Comparison of ENCODE assay signal across 1 cellular context in the genomic region with DNA sequence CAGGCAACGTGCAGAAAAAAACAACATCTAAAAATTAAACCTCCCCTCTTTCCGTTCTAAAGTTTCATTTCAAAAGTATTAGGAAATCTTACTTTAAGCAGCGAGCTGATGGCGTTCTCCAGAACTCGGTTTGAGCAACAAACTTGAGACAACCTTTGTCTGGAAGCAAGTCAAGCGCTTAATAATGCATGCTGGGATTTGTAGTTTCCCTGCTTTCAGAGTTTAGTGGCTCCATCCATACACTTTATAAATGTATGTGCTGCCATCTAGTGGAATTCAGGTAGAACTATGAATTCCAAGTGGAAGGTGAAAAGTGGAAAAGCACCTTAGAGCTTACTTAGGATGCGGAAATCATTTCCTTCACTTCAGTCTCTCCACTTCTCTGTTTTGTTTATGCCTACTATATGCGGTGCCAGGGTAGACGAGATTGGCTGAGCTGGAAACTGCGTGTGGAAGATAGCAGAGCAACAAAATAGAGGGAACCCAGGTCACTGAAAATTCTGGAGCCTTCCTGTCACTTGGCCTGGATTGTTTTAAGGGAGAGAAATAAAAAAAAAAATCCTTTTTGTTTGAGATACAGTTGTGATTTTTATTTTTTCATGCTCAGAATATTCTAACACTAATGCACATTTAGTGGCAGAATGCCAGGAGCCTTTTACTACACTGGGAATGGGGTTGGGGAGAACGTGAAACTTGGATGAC.
A peak's percentile ranks its signal among the peaks of the same experiment; 100 is the strongest.
TF ChIP-seq lines count a peak whose summit lies in the region.

A gene (minus strand): TSS at position 144 of the 702 bp plus-strand sequence. CDS start 3,580 bp downstream, outside the sequence.

TF ChIP-seq in K562, 482 proteins besides CTCF, POLR2A, EP300 and RAD21 (continued from another document):
- TF ChIP-seq, protein P1, sequence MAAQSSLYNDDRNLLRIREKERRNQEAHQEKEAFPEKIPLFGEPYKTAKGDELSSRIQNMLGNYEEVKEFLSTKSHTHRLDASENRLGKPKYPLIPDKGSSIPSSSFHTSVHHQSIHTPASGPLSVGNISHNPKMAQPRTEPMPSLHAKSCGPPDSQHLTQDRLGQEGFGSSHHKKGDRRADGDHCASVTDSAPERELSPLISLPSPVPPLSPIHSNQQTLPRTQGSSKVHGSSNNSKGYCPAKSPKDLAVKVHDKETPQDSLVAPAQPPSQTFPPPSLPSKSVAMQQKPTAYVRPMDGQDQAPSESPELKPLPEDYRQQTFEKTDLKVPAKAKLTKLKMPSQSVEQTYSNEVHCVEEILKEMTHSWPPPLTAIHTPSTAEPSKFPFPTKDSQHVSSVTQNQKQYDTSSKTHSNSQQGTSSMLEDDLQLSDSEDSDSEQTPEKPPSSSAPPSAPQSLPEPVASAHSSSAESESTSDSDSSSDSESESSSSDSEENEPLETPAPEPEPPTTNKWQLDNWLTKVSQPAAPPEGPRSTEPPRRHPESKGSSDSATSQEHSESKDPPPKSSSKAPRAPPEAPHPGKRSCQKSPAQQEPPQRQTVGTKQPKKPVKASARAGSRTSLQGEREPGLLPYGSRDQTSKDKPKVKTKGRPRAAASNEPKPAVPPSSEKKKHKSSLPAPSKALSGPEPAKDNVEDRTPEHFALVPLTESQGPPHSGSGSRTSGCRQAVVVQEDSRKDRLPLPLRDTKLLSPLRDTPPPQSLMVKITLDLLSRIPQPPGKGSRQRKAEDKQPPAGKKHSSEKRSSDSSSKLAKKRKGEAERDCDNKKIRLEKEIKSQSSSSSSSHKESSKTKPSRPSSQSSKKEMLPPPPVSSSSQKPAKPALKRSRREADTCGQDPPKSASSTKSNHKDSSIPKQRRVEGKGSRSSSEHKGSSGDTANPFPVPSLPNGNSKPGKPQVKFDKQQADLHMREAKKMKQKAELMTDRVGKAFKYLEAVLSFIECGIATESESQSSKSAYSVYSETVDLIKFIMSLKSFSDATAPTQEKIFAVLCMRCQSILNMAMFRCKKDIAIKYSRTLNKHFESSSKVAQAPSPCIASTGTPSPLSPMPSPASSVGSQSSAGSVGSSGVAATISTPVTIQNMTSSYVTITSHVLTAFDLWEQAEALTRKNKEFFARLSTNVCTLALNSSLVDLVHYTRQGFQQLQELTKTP (IDR thresholded peaks at IDR 0.05; ENCODE audit: low read depth in 1 of 2, partially characterized antibody in 2 of 2), result peak in 1 of 2 experiments; percentile 85
- TF ChIP-seq ZNF584 (CRISPR knock-in tag; IDR thresholded peaks at IDR 0.05; ENCODE audit: low read depth) (no peak), SIX5 (IDR thresholded peaks at IDR 0.05; ENCODE audit: borderline replicate concordance in 1 of 2, insufficient read depth in 1 of 2, low read depth in 1 of 2, low read length in 2 of 2) (peak; percentile 58 to 76), PHF20 (IDR thresholded peaks at IDR 0.05; ENCODE audit: partially characterized antibody) (no peak), GABPB1 (CRISPR knock-in tag; IDR thresholded peaks at IDR 0.05) (peak; percentile 26; the same call in 1 of the 2 replicates), ZZZ3 (IDR thresholded peaks at IDR 0.05) (no peak), KDM5B (IDR thresholded peaks at IDR 0.05; ENCODE audit: insufficient replicate concordance, low read depth, low read length) (no peak), RB1 (IDR thresholded peaks at IDR 0.05; ENCODE audit: low read depth) (no peak), ZFPM2 (CRISPR knock-in tag; IDR thresholded peaks at IDR 0.05) (no peak), ZNF274 (IDR thresholded peaks at IDR 0.05; ENCODE audit: borderline replicate concordance, low read depth, low read length) (no peak), TAF15 (IDR thresholded peaks at IDR 0.05; ENCODE audit: low read depth, low read length) (no peak), ZNF695 (CRISPR knock-in tag; IDR thresholded peaks at IDR 0.05) (no peak), TEAD4 (IDR thresholded peaks at IDR 0.05; ENCODE audit: low read length) (peak; percentile 71), TEAD4 (CRISPR knock-in tag; IDR thresholded peaks at IDR 0.05; ENCODE audit: borderline replicate concordance) (no peak), U2AF2 (optimal IDR thresholded peaks at IDR 0.05; ENCODE audit: low read depth, low read length) (no peak), ZNF75A (CRISPR knock-in tag; IDR thresholded peaks at IDR 0.05) (no peak), ZKSCAN3 (CRISPR knock-in tag; IDR thresholded peaks at IDR 0.05) (no peak), YY1 (IDR thresholded peaks at IDR 0.05; ENCODE audit: borderline replicate concordance in 1 of 3, control insufficient read depth in 1 of 3, extremely low read depth in 1 of 3, insufficient read depth in 3 of 3, insufficient read length in 1 of 3, insufficient replicate concordance in 2 of 3, low read depth in 1 of 3, low read length in 2 of 3) (peak in 2 of 3 experiments; percentile 29 to 42), RBM22 (IDR thresholded peaks at IDR 0.05; ENCODE audit: low read depth, low read length, poor library complexity, severe bottlenecking) (no peak), SMC3 (conservative IDR thresholded peaks at IDR 0.05; ENCODE audit: insufficient read depth, low read depth, low read length) (peak; percentile 57), HCFC1 (IDR thresholded peaks at IDR 0.05; ENCODE audit: low read depth, low read length) (peak; percentile 93), ZKSCAN8 (CRISPR knock-in tag; IDR thresholded peaks at IDR 0.05) (no peak), CHD2 (IDR thresholded peaks at IDR 0.05; ENCODE audit: low read depth, low read length) (no peak), CEBPB (tag; IDR thresholded peaks at IDR 0.05) (peak; percentile 67), TFAM (CRISPR knock-in tag; conservative IDR thresholded peaks at IDR 0.05) (no peak), ZNF644 (tag; IDR thresholded peaks at IDR 0.05; ENCODE audit: low read depth) (no peak), MCM7 (IDR thresholded peaks at IDR 0.05) (no peak), NELFE (IDR thresholded peaks at IDR 0.05; ENCODE audit: insufficient read depth, insufficient read length) (no peak), ZNF263 (CRISPR knock-in tag; IDR thresholded peaks at IDR 0.05; ENCODE audit: borderline replicate concordance) (no peak), TBL1XR1 (IDR thresholded peaks at IDR 0.05; ENCODE audit: low read length in 2 of 2) (no peak), TEAD1 (CRISPR knock-in tag; IDR thresholded peaks at IDR 0.05) (peak in 1 of 2 experiments; percentile 82; a peak in 2 of 4 replicates), SIRT6 (IDR thresholded peaks at IDR 0.05; ENCODE audit: low read depth, low read length) (no peak), MAZ (CRISPR knock-in tag; conservative IDR thresholded peaks at IDR 0.05 in 1 of 2, IDR thresholded peaks at IDR 0.05 in 1 of 2) (peak in 1 of 2 experiments; percentile 33; a peak in 1 of 4 replicates)
- TF ChIP-seq, protein P2, sequence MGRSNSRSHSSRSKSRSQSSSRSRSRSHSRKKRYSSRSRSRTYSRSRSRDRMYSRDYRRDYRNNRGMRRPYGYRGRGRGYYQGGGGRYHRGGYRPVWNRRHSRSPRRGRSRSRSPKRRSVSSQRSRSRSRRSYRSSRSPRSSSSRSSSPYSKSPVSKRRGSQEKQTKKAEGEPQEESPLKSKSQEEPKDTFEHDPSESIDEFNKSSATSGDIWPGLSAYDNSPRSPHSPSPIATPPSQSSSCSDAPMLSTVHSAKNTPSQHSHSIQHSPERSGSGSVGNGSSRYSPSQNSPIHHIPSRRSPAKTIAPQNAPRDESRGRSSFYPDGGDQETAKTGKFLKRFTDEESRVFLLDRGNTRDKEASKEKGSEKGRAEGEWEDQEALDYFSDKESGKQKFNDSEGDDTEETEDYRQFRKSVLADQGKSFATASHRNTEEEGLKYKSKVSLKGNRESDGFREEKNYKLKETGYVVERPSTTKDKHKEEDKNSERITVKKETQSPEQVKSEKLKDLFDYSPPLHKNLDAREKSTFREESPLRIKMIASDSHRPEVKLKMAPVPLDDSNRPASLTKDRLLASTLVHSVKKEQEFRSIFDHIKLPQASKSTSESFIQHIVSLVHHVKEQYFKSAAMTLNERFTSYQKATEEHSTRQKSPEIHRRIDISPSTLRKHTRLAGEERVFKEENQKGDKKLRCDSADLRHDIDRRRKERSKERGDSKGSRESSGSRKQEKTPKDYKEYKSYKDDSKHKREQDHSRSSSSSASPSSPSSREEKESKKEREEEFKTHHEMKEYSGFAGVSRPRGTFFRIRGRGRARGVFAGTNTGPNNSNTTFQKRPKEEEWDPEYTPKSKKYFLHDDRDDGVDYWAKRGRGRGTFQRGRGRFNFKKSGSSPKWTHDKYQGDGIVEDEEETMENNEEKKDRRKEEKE (IDR thresholded peaks at IDR 0.05; ENCODE audit: borderline replicate concordance in 1 of 2, control insufficient read depth in 1 of 2, low read depth in 2 of 2, low read length in 1 of 2), result no peak
- TF ChIP-seq, protein P3, sequence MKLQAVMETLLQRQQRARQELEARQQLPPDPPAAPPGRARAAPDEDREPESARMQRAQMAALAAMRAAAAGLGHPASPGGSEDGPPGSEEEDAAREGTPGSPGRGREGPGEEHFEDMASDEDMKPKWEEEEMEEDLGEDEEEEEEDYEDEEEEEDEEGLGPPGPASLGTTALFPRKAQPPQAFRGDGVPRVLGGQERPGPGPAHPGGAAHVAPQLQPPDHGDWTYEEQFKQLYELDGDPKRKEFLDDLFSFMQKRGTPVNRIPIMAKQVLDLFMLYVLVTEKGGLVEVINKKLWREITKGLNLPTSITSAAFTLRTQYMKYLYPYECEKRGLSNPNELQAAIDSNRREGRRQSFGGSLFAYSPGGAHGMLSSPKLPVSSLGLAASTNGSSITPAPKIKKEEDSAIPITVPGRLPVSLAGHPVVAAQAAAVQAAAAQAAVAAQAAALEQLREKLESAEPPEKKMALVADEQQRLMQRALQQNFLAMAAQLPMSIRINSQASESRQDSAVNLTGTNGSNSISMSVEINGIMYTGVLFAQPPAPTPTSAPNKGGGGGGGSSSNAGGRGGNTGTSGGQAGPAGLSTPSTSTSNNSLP (IDR thresholded peaks at IDR 0.05; ENCODE audit: borderline replicate concordance, low read depth, low read length), result peak; percentile 78; the same call in 1 of the 2 replicates
- TF ChIP-seq, protein P4, sequence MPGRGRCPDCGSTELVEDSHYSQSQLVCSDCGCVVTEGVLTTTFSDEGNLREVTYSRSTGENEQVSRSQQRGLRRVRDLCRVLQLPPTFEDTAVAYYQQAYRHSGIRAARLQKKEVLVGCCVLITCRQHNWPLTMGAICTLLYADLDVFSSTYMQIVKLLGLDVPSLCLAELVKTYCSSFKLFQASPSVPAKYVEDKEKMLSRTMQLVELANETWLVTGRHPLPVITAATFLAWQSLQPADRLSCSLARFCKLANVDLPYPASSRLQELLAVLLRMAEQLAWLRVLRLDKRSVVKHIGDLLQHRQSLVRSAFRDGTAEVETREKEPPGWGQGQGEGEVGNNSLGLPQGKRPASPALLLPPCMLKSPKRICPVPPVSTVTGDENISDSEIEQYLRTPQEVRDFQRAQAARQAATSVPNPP (IDR thresholded peaks at IDR 0.05; ENCODE audit: borderline replicate concordance, insufficient read depth, insufficient read length), result no peak
- TF ChIP-seq, protein P5, sequence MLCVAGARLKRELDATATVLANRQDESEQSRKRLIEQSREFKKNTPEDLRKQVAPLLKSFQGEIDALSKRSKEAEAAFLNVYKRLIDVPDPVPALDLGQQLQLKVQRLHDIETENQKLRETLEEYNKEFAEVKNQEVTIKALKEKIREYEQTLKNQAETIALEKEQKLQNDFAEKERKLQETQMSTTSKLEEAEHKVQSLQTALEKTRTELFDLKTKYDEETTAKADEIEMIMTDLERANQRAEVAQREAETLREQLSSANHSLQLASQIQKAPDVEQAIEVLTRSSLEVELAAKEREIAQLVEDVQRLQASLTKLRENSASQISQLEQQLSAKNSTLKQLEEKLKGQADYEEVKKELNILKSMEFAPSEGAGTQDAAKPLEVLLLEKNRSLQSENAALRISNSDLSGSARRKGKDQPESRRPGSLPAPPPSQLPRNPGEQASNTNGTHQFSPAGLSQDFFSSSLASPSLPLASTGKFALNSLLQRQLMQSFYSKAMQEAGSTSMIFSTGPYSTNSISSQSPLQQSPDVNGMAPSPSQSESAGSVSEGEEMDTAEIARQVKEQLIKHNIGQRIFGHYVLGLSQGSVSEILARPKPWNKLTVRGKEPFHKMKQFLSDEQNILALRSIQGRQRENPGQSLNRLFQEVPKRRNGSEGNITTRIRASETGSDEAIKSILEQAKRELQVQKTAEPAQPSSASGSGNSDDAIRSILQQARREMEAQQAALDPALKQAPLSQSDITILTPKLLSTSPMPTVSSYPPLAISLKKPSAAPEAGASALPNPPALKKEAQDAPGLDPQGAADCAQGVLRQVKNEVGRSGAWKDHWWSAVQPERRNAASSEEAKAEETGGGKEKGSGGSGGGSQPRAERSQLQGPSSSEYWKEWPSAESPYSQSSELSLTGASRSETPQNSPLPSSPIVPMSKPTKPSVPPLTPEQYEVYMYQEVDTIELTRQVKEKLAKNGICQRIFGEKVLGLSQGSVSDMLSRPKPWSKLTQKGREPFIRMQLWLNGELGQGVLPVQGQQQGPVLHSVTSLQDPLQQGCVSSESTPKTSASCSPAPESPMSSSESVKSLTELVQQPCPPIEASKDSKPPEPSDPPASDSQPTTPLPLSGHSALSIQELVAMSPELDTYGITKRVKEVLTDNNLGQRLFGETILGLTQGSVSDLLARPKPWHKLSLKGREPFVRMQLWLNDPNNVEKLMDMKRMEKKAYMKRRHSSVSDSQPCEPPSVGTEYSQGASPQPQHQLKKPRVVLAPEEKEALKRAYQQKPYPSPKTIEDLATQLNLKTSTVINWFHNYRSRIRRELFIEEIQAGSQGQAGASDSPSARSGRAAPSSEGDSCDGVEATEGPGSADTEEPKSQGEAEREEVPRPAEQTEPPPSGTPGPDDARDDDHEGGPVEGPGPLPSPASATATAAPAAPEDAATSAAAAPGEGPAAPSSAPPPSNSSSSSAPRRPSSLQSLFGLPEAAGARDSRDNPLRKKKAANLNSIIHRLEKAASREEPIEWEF (CRISPR knock-in tag; IDR thresholded peaks at IDR 0.05), result no peak
